8 cellular contexts compared by ENCODE assay signal in the genomic region with DNA sequence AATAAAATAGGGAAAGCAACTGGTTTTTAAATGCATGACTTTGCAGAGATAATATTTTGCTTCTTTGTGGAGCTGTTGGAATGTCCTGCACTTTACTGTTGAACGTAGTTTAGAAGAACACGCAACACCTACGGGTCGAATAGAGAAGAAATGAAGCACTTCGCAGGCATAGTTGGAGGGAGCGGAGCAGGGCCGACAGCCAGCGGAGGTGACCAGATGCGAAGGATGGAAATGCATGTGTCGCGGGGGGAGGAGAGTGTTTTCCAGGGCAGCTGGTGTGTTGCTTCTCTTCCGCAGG. TPM values are rescaled to one million over a fixed set of nuclear protein-coding genes. Genes with fewer than 3 reads are reported as not detected.
A peak's percentile ranks its signal among the peaks of the same experiment; 100 is the strongest.
DNase-seq lines count a peak whose midpoint lies in the region; ATAC-seq and TF ChIP-seq lines count a peak whose summit lies in the region.

No MANE protein-coding gene starts in this region.

- H3K4me1 ChIP-seq in PC-3 (ENCODE audit: insufficient read depth, low read length) (peaks cover 30% of the 10 kb centered on the region), urinary bladder (ENCODE audit: insufficient read depth) (peaks cover 3% of the 10 kb centered on the region)

- H3K27ac ChIP-seq in PC-3 (ENCODE audit: low read length) (0 out of 2 replicates have a peak overlapping the region, but pooled peaks have one; percentile 25), cingulate gyrus (ENCODE audit: low read depth, low read length) (peak overlapping the region; percentile 16), urinary bladder (ENCODE audit: low read depth) (peak overlapping the region; percentile 94)

- BruUV-seq in PC-3 (replicated peaks; lab: Mats Ljungman, UMichigan) = no TSS peak

- H3K79me2 ChIP-seq in PC-3 (ENCODE audit: low read length) = peaks cover 54% of the 10 kb centered on the region

- TF ChIP-seq CTCF in PC-3 (conservative IDR thresholded peaks at IDR 0.05; ENCODE audit: low read depth, low read length) (no peak), mesothelial cell of epicardium (IDR thresholded peaks at IDR 0.05; ENCODE audit: unreplicated experiment) (no peak)

- intact Hi-C loops in PC-3 (cut with micrococcal nuclease) = no loop called here

- CTCF ChIA-PET in activated CD4-positive, alpha-beta T cell treated with anti-CD3 and anti-CD28 coated beads, Interleukin-2, amount 10 ng/mL, durations not matched to agents 7 days and 5 days (lab: Charles Lee) = interaction anchor here (0.8 to 1.5 kb wide), 4 partner anchors 10 to 403 kb away, joined by 3 to 4 read pairs (median 4); no protein-coding TSS in a partner anchor
- CTCF ChIA-PET in PC-3 (lab: Charles Lee) = interaction anchor here (0.6 kb wide), 1 partner anchor 138 kb away, joined by 5 read pairs; no protein-coding TSS in a partner anchor

- H3K4me2 ChIP-seq in PC-3 (ENCODE audit: low read length) = peak overlapping the region; percentile 93

- no peaks in the 10 kb centered on the region for H3K27me3 Mint-ChIP-seq in activated CD4-positive, alpha-beta T cell treated with anti-CD3 and anti-CD28 coated beads, Interleukin-2, amount 10 ng/mL, durations not matched to agents 7 days and 5 days
- H3K27me3 Mint-ChIP-seq in mesothelial cell of epicardium (ENCODE audit: low read depth) = no peaks in the 10 kb centered on the region

- no peaks in the 10 kb centered on the region for H3K9me3 Mint-ChIP-seq in activated CD4-positive, alpha-beta T cell treated with anti-CD3 and anti-CD28 coated beads, Interleukin-2, amount 10 ng/mL, durations not matched to agents 7 days and 5 days
- H3K9me3 Mint-ChIP-seq in mesothelial cell of epicardium = no peaks in the 10 kb centered on the region

- no peaks in the 10 kb centered on the region for H3F3A ChIP-seq in PC-3 (ENCODE audit: low read length, unreplicated experiment)

- H3K36me3 ChIP-seq in PC-3 (ENCODE audit: low read depth, low read length) (peaks cover 4% of the 10 kb centered on the region), urinary bladder (ENCODE audit: insufficient read depth) (no peaks in the 10 kb centered on the region)

- POLR2A ChIA-PET in activated CD4-positive, alpha-beta T cell treated with anti-CD3 and anti-CD28 coated beads, Interleukin-2, amount 10 ng/mL, durations not matched to agents 7 days and 5 days (lab: Charles Lee) = interaction anchor here (0.6 kb wide), 1 partner anchor 30 kb away, joined by 3 read pairs; no protein-coding TSS in a partner anchor
- POLR2A ChIA-PET in PC-3 (lab: Charles Lee; ENCODE audit: unreplicated experiment) = interaction anchor here (0.6 to 0.7 kb wide), 4 partner anchors 34 to 675 kb away, joined by 3 to 4 read pairs (median 4); no protein-coding TSS in a partner anchor

- DNase-seq in activated CD4-positive, alpha-beta T cell treated with anti-CD3 and anti-CD28 coated beads, Interleukin-2, amount 10 ng/mL, durations not matched to agents 7 days and 5 days = peak; percentile 13
- no peak for DNase-seq in activated CD4-positive, alpha-beta T cell treated with anti-CD3 and anti-CD28 coated beads, Interleukin-2, amount 50 U/mL, for 4 hours
- DNase-seq in PC-3 (peak; percentile 13), mesothelial cell of epicardium (ENCODE audit: low spot score in 2 of 2, unreplicated experiment in 2 of 2) (no peak), NCI-H1436 (lab: John Stamatoyannopoulos, UW) (no peak)

- H3K27ac Mint-ChIP-seq in activated CD4-positive, alpha-beta T cell treated with anti-CD3 and anti-CD28 coated beads, Interleukin-2, amount 10 ng/mL, durations not matched to agents 7 days and 5 days = peak overlapping the region; percentile 86
- peak overlapping the region; percentile 69 for H3K27ac Mint-ChIP-seq in mesothelial cell of epicardium

- no peaks in the 10 kb centered on the region for H3K9me2 ChIP-seq in PC-3 (replicated peaks; ENCODE audit: low read length)

- peak overlapping the region; percentile 86 for H3K4me3 Mint-ChIP-seq in activated CD4-positive, alpha-beta T cell treated with anti-CD3 and anti-CD28 coated beads, Interleukin-2, amount 10 ng/mL, durations not matched to agents 7 days and 5 days
- H3K4me3 Mint-ChIP-seq in mesothelial cell of epicardium = peak overlapping the region; percentile 75

- WGBS in urinary bladder = 10% methylated on average over 12 of the region's 12 CpGs

- H2AFZ ChIP-seq in PC-3 (ENCODE audit: low read length) = peak overlapping the region; percentile 26; the same call in 1 of the 2 replicates

- no peaks in the 10 kb centered on the region for H3K27me3 ChIP-seq in PC-3 (ENCODE audit: low read length)

- no peaks in the 10 kb centered on the region for H3K9me3 ChIP-seq in PC-3 (ENCODE audit: low read length)

- no peak for ATAC-seq in PC-3
- no peak for ATAC-seq in GM18907 (IDR thresholded peaks at IDR 0.05; ENCODE audit: unreplicated experiment)

- H3K9ac ChIP-seq in PC-3 (ENCODE audit: low read length) = peak overlapping the region; percentile 92

- peak overlapping the region; percentile 95 for H3K4me3 ChIP-seq in PC-3 (ENCODE audit: low read length)
- H3K4me3 ChIP-seq in urinary bladder (ENCODE audit: low read depth, low read length) = peak overlapping the region; percentile 81

- peaks cover 49% of the 10 kb centered on the region for H3K4me1 Mint-ChIP-seq in activated CD4-positive, alpha-beta T cell treated with anti-CD3 and anti-CD28 coated beads, Interleukin-2, amount 10 ng/mL, durations not matched to agents 7 days and 5 days
- H3K4me1 Mint-ChIP-seq in mesothelial cell of epicardium = peaks cover 19% of the 10 kb centered on the region

- H3K36me3 Mint-ChIP-seq in activated CD4-positive, alpha-beta T cell treated with anti-CD3 and anti-CD28 coated beads, Interleukin-2, amount 10 ng/mL, durations not matched to agents 7 days and 5 days (ENCODE audit: low read depth) = peaks cover 13% of the 10 kb centered on the region
- peaks cover 5% of the 10 kb centered on the region for H3K36me3 Mint-ChIP-seq in mesothelial cell of epicardium

- peaks cover 52% of the 10 kb centered on the region for H4K20me1 ChIP-seq in PC-3 (ENCODE audit: low read length)

RNA-seq across cellular contexts. Expression of a gene that starts 0.8 kb away (rescaled TPM):
- 10 to 100 TPM; 24.0 to 24.4 TPM for total RNA-seq in activated CD4-positive, alpha-beta T cell treated with anti-CD3 and anti-CD28 coated beads, Interleukin-2, amount 10 ng/mL, durations not matched to agents 7 days and 5 days
- total RNA-seq in PC-3 (2014; rRNA removed) (19.5 and 24.6 TPM in 2 replicates), mesothelial cell of epicardium (19.5 to 20.6 TPM (median 19.8 TPM) in 3 replicates), urinary bladder (28.9 TPM)
- polyA plus RNA-seq in urinary bladder = 19.9 TPM

Comparison
In these comparisons a context has a peak if more than half of its experiments do, and no peak if none do; other contexts are left out.
1. DNase-seq: peak in activated CD4-positive, alpha-beta T cell treated with anti-CD3 and anti-CD28 coated beads, Interleukin-2, amount 10 ng/mL, durations not matched to agents 7 days and 5 days (single experiment) and PC-3 (single experiment); none in activated CD4-positive, alpha-beta T cell treated with anti-CD3 and anti-CD28 coated beads, Interleukin-2, amount 50 U/mL, for 4 hours (0 of 2), mesothelial cell of epicardium (0 of 2) and NCI-H1436 (single experiment).
2. H3K27ac ChIP-seq: peak in every context shown above with its lines; median percentile 94 in urinary bladder; 25 in PC-3; 16 in cingulate gyrus.